In genomic region chr11:33722579-33723234, GRCh38 we compare ENCODE assay signal across 9 cellular contexts. TPM values are rescaled to one million over a fixed set of nuclear protein-coding genes. Genes with fewer than 3 reads are reported as not detected.
DNase-seq lines count a peak whose midpoint lies in the region; ATAC-seq and TF ChIP-seq lines count a peak whose summit lies in the region.
"Had no signal": no experiment of that assay in that cellular context is flagged by ENCODE, and none has a peak within 500 bp of the region (broad histone marks: within the 10 kb centered on the region; RNA-seq: fewer than 3 reads in every experiment).

No MANE protein-coding gene starts in this region.

- no peak for TF ChIP-seq CTCF in uterus (IDR thresholded peaks at IDR 0.05)

- DNase-seq in activated CD8-positive, alpha-beta memory T cell treated with anti-CD3 and anti-CD28 coated beads, Interleukin-2, amount 50 U/mL, for 48 hours, result peak; percentile 80
- no peak for DNase-seq in activated CD8-positive, alpha-beta memory T cell treated with anti-CD3 and anti-CD28 coated beads, Interleukin-2, amount 50 U/mL, for 4 hours
- DNase-seq in amniotic epithelial cell (ENCODE audit: low read depth) (peak; percentile 57), lung microvascular endothelial cell (ENCODE audit: low read depth in 2 of 2) (peak; percentile 58 to 81), uterus (no peak), NCI-H524 (lab: John Stamatoyannopoulos, UW) (no peak), Kasumi-1 (lab: John Stamatoyannopoulos, UW) (no peak)

- TF ChIP-seq POLR2A in uterus (IDR thresholded peaks at IDR 0.05), result no peak

- intact Hi-C loops in uterus (cut with DNase I; ENCODE audit: low total_unique reads), result no loop called here

- H3K27me3 ChIP-seq in uterus, result no peaks in the 10 kb centered on the region

- H3K36me3 ChIP-seq in uterus, result no peaks in the 10 kb centered on the region

- peak overlapping the region; percentile 49 to 87 for H3K27ac ChIP-seq in uterus
- H3K27ac ChIP-seq: C4-2B had no signal

- H3K4me1 ChIP-seq in uterus, result peaks cover 7 to 18% of the 10 kb centered on the region in 2 donors

- no peak overlapping the region for H3K4me3 ChIP-seq in uterus

- ATAC-seq in HG03135 (IDR thresholded peaks at IDR 0.05; ENCODE audit: unreplicated experiment), result peak; percentile 71

- no peaks in the 10 kb centered on the region for H3K9me3 ChIP-seq in uterus

RNA-seq across cellular contexts. Expression of gene CD59, which starts 13.5 kb away (rescaled TPM):
- 530 and 1,137 TPM in 2 replicates for total RNA-seq in lung microvascular endothelial cell
- 100 to 1,000 TPM; 221 to 621 (median 300) TPM for total RNA-seq in uterus

RNA-seq across cellular contexts. Expression of gene C11orf91, which starts 22.1 kb away (rescaled TPM):
- total RNA-seq in lung microvascular endothelial cell (under 0.01 TPM in 1 of 2 replicates, not detected in the other), uterus (not detected)

RNA-seq across cellular contexts. Expression of gene FBXO3, which starts 51.6 kb away (rescaled TPM):
- total RNA-seq in lung microvascular endothelial cell (20.0 and 29.0 TPM in 2 replicates), uterus (10 to 100 TPM; 12.0 to 92.7 (median 47.8) TPM)

Comparison
In these comparisons a context has a peak if more than half of its experiments do, and no peak if none do; other contexts are left out.
1. DNase-seq: peak in activated CD8-positive, alpha-beta memory T cell treated with anti-CD3 and anti-CD28 coated beads, Interleukin-2, amount 50 U/mL, for 48 hours (single experiment), amniotic epithelial cell (single experiment) and lung microvascular endothelial cell (2 of 2); none in activated CD8-positive, alpha-beta memory T cell treated with anti-CD3 and anti-CD28 coated beads, Interleukin-2, amount 50 U/mL, for 4 hours (single experiment), uterus (0 of 2), NCI-H524 (0 of 2) and Kasumi-1 (0 of 2).